9 cellular contexts compared by ENCODE assay signal in the genomic region with DNA sequence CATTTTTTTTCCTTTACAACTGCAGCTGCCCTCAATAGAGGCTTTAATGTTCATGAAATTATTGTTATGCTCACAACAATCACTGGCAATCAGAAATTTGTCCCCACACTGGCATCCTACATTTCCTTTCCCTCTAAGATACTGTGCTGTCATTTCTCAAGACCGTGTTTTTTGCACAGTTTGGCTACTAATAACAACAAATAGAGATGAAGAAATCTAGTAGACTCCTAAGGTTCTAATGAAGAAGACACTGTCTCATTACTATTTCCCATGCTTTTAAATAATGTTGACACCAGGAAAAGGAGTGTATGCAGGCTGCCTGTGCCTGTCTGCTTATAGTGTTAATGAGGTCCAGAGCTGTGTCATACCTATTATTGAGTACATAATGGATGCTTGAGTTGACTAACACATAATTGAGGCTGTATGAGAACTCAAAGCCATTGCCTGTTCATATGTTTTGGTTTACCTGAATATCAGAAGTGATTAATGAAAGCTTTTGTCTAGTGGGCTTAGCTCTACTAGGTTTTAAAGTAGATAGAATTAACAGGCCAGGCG. TPM values are rescaled to one million over a fixed set of nuclear protein-coding genes. Genes with fewer than 3 reads are reported as not detected.
DNase-seq lines count a peak whose midpoint lies in the region; ATAC-seq and TF ChIP-seq lines count a peak whose summit lies in the region.
"Had no signal": no experiment of that assay in that cellular context is flagged by ENCODE, and none has a peak within 500 bp of the region (broad histone marks: within the 10 kb centered on the region; RNA-seq: fewer than 3 reads in every experiment).

No MANE protein-coding gene starts in this region.

- H3K36me3 ChIP-seq in iPS-15b (ENCODE audit: control insufficient read depth, insufficient read depth, low read length) = peaks cover 8% of the 10 kb centered on the region
- H3K36me3 ChIP-seq in thoracic aorta = no peaks in the 10 kb centered on the region

- H3K4me1 Mint-ChIP-seq in activated CD8-positive, alpha-beta memory T cell treated with anti-CD3 and anti-CD28 coated beads, Interleukin-2, amount 10 ng/mL, durations not matched to agents 7 days and 5 days = peaks cover 34% of the 10 kb centered on the region
- H3K4me1 Mint-ChIP-seq in activated CD8-positive, alpha-beta T cell treated with anti-CD3 and anti-CD28 coated beads, Interleukin-2, amount 10 ng/mL, durations not matched to agents 7 days and 5 days (ENCODE audit: low read depth) = peaks cover 43% of the 10 kb centered on the region

- peaks cover 24% of the 10 kb centered on the region for H3K36me3 Mint-ChIP-seq in activated CD8-positive, alpha-beta memory T cell treated with anti-CD3 and anti-CD28 coated beads, Interleukin-2, amount 10 ng/mL, durations not matched to agents 7 days and 5 days
- H3K36me3 Mint-ChIP-seq in activated CD8-positive, alpha-beta T cell treated with anti-CD3 and anti-CD28 coated beads, Interleukin-2, amount 10 ng/mL, durations not matched to agents 7 days and 5 days (ENCODE audit: low read depth) = peaks cover 27% of the 10 kb centered on the region

- H3K27ac Mint-ChIP-seq in activated CD8-positive, alpha-beta memory T cell treated with anti-CD3 and anti-CD28 coated beads, Interleukin-2, amount 10 ng/mL, durations not matched to agents 7 days and 5 days = peak overlapping the region; percentile 100
- peak overlapping the region; percentile 96 for H3K27ac Mint-ChIP-seq in activated CD8-positive, alpha-beta T cell treated with anti-CD3 and anti-CD28 coated beads, Interleukin-2, amount 10 ng/mL, durations not matched to agents 7 days and 5 days

- H3K9me3 Mint-ChIP-seq in activated CD8-positive, alpha-beta memory T cell treated with anti-CD3 and anti-CD28 coated beads, Interleukin-2, amount 10 ng/mL, durations not matched to agents 7 days and 5 days (ENCODE audit: low read depth) = peaks cover 4% of the 10 kb centered on the region
- no peaks in the 10 kb centered on the region for H3K9me3 Mint-ChIP-seq in activated CD8-positive, alpha-beta T cell treated with anti-CD3 and anti-CD28 coated beads, Interleukin-2, amount 10 ng/mL, durations not matched to agents 7 days and 5 days (ENCODE audit: insufficient read depth)

- POLR2A ChIA-PET in activated CD8-positive, alpha-beta T cell treated with anti-CD3 and anti-CD28 coated beads, Interleukin-2, amount 10 ng/mL, durations not matched to agents 7 days and 5 days (lab: Charles Lee) = interaction anchor here (1.3 to 3.1 kb wide), 3 partner anchors 65 to 669 kb away, joined by 4 to 30 read pairs (median 23); partner anchors contain the start of genes METAP1, RAP1GDS1 and TSPAN5

- H3K27me3 ChIP-seq in iPS-15b (ENCODE audit: control insufficient read depth, insufficient read depth, low read length) = no peaks in the 10 kb centered on the region
- H3K27me3 ChIP-seq in thoracic aorta (replicated peaks; ENCODE audit: insufficient read depth) = no peaks in the 10 kb centered on the region

- no peaks in the 10 kb centered on the region for H3K27me3 Mint-ChIP-seq in activated CD8-positive, alpha-beta memory T cell treated with anti-CD3 and anti-CD28 coated beads, Interleukin-2, amount 10 ng/mL, durations not matched to agents 7 days and 5 days
- no peaks in the 10 kb centered on the region for H3K27me3 Mint-ChIP-seq in activated CD8-positive, alpha-beta T cell treated with anti-CD3 and anti-CD28 coated beads, Interleukin-2, amount 10 ng/mL, durations not matched to agents 7 days and 5 days (ENCODE audit: low read depth)

- no peak for TF ChIP-seq CTCF in thoracic aorta (IDR thresholded peaks at IDR 0.05)

- no peak for DNase-seq in activated CD8-positive, alpha-beta memory T cell treated with anti-CD3 and anti-CD28 coated beads, Interleukin-2, amount 10 ng/mL, durations not matched to agents 7 days and 5 days
- DNase-seq in activated CD8-positive, alpha-beta memory T cell treated with anti-CD3 and anti-CD28 coated beads for 24 hours = no peak
- DNase-seq in activated CD8-positive, alpha-beta T cell treated with anti-CD3 and anti-CD28 coated beads, Interleukin-2, amount 10 ng/mL, durations not matched to agents 7 days and 5 days = no peak
- DNase-seq in thoracic aorta (ENCODE audit: low spot score) (no peak), hepatic stellate cell (ENCODE audit: low spot score) (no peak), DMS 273 (lab: John Stamatoyannopoulos, UW; ENCODE audit: unreplicated experiment) (no peak)
- DNase-seq: DMS79 treated with DMSO at 0.1 percent for 48 hours had no signal

- H3K27ac ChIP-seq in thoracic aorta = peak overlapping the region; percentile 94 to 98

- H3K4me1 ChIP-seq in iPS-15b (ENCODE audit: control insufficient read depth, insufficient read depth, low read length) = no peaks in the 10 kb centered on the region
- H3K4me1 ChIP-seq in thoracic aorta (ENCODE audit: control insufficient read depth in 1 of 2, low read depth in 2 of 2) = peaks cover 16 to 20% of the 10 kb centered on the region in 2 donors

- H3K4me3 ChIP-seq in iPS-15b (ENCODE audit: low read depth, low read length) (peak overlapping the region; percentile 97), thoracic aorta (peak overlapping the region; percentile 100)

- H3K9ac ChIP-seq in iPS-15b (ENCODE audit: low read depth, low read length) = no peak overlapping the region

- peak overlapping the region; percentile 89 for H3K4me3 Mint-ChIP-seq in activated CD8-positive, alpha-beta memory T cell treated with anti-CD3 and anti-CD28 coated beads, Interleukin-2, amount 10 ng/mL, durations not matched to agents 7 days and 5 days
- peak overlapping the region; percentile 90 for H3K4me3 Mint-ChIP-seq in activated CD8-positive, alpha-beta T cell treated with anti-CD3 and anti-CD28 coated beads, Interleukin-2, amount 10 ng/mL, durations not matched to agents 7 days and 5 days

- CTCF ChIA-PET in activated CD8-positive, alpha-beta memory T cell treated with anti-CD3 and anti-CD28 coated beads, Interleukin-2, amount 10 ng/mL, durations not matched to agents 7 days and 5 days (lab: Charles Lee) = interaction anchor here (3.2 to 4.4 kb wide), 2 partner anchors 64 to 125 kb away, joined by 11 to 29 read pairs; partner anchors contain the start of gene METAP1
- CTCF ChIA-PET in activated CD8-positive, alpha-beta T cell treated with anti-CD3 and anti-CD28 coated beads, Interleukin-2, amount 10 ng/mL, durations not matched to agents 7 days and 5 days (lab: Charles Lee) = interaction anchor here (1.0 to 4.1 kb wide), 2 partner anchors 65 to 126 kb away, joined by 3 to 40 read pairs; partner anchors contain the start of gene METAP1

- H3K9me3 ChIP-seq in iPS-15b (ENCODE audit: control insufficient read depth, insufficient read depth, low read length) = peaks cover 3% of the 10 kb centered on the region
- H3K9me3 ChIP-seq in thoracic aorta = no peaks in the 10 kb centered on the region

- ATAC-seq in activated CD8-positive, alpha-beta memory T cell treated with anti-CD3 and anti-CD28 coated beads, Interleukin-2, amount 10 ng/mL, durations not matched to agents 7 days and 5 days = no peak
- ATAC-seq in activated CD8-positive, alpha-beta T cell treated with anti-CD3 and anti-CD28 coated beads, Interleukin-2, amount 10 ng/mL, durations not matched to agents 7 days and 5 days = no peak
- no peak for ATAC-seq in thoracic aorta (ENCODE audit: insufficient number of reproducible peaks, low FRiP score, low read depth)
- ATAC-seq in HG03175 (IDR thresholded peaks at IDR 0.05; ENCODE audit: unreplicated experiment) = no peak

RNA-seq across cellular contexts. Expression of gene EIF4E, which starts 1.5 kb away (rescaled TPM):
- total RNA-seq in activated CD8-positive, alpha-beta memory T cell treated with anti-CD3 and anti-CD28 coated beads, Interleukin-2, amount 10 ng/mL, durations not matched to agents 7 days and 5 days = 100 to 1,000 TPM in 1 of 2 experiments, 10 to 100 TPM in 1; 92.1 to 122 TPM
- total RNA-seq in activated CD8-positive, alpha-beta T cell treated with anti-CD3 and anti-CD28 coated beads, Interleukin-2, amount 10 ng/mL, durations not matched to agents 7 days and 5 days = 100 to 1,000 TPM; 103 to 105 TPM
- total RNA-seq in thoracic aorta = 100 to 1,000 TPM; 108 to 111 TPM
